In the genomic region with DNA sequence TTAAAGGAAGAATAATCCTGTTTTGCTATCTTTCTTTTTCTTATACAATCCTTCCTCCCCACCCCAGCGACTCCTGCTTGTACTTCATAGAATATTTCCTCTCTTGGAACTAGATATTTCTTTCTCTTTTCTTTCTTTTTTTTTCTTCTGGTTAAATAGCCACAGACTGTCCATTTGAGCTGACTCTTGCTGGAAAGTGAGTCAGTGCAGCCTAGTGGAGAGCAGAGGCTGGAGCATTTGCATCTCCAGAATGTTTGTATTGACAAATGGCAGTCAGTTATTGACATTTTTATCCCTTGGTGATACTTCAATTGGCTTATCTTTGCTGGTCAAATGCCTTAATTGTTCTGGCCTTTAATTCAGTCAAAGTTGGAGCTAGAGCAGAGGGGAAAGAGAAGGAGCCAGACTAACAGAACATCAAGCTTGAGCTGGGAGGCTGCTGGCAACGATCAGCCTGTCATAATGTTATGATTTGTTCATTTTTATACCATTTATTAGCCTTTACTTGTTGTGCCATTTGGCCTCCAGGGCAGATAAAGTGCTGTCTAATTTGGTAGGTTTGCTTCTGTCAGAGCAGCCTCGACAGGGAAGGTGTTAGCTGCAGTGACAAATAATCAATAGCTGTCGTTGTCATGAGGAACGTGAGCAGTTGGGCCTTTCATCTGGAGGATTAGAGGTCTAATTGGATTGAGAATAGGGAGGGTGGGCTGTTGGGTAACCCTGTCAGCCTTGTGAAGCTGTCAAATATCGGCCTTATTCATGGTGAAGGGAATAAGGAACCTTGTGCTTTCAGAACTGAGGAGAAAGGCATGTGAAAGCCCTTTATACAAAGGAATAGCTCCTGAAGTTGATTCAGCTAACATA, we compare ENCODE assay signal across 19 cellular contexts.
DNase-seq lines count a peak whose midpoint lies in the region; ATAC-seq and TF ChIP-seq lines count a peak whose summit lies in the region.
"Had no signal": no experiment of that assay in that cellular context is flagged by ENCODE, and none has a peak within 500 bp of the region (broad histone marks: within the 10 kb centered on the region; RNA-seq: fewer than 3 reads in every experiment).

No MANE protein-coding gene starts in this region.

- WGBS in IMR-90 (ENCODE audit: extremely low coverage in 2 of 2, insufficient read length in 1 of 2), 2 experiments, result 50% methylated on average over 3 of the region's 6 CpGs; no CpG with 5 or more reads in 1 of the 2 experiments
- WGBS in right lobe of liver (ENCODE audit: insufficient coverage, low coverage, low lambda C conversion rate, missing lambda C conversion rate), result 87% methylated on average over 5 of the region's 6 CpGs

- no peak overlapping the region for H4K5ac ChIP-seq in IMR-90 (ENCODE audit: low read depth, low read length)

- no peak overlapping the region for H2BK20ac ChIP-seq in IMR-90 (ENCODE audit: low read depth, low read length)

- dilution Hi-C loops in IMR-90 (cut with HindIII; ENCODE audit: low sequenced_read_pairs, unreplicated experiment), result no loop called here

- H3K4me1 ChIP-seq in IMR-90 (ENCODE audit: control insufficient read depth, insufficient read depth, low read length), result peaks cover 3% of the 10 kb centered on the region
- H3K4me1 ChIP-seq in right lobe of liver, result no peaks in the 10 kb centered on the region
- H3K4me1 ChIP-seq: thyroid gland had no signal

- H3K18ac ChIP-seq in IMR-90 (ENCODE audit: low read depth, low read length), result no peak overlapping the region

- no peak overlapping the region for H2BK15ac ChIP-seq in IMR-90 (ENCODE audit: low read depth, low read length)

- TF ChIP-seq RAD21 in IMR-90 (IDR thresholded peaks at IDR 0.05; ENCODE audit: low read length), result no peak

- H3K27ac ChIP-seq in IMR-90 (ENCODE audit: insufficient read depth, low read length), result no peak overlapping the region
- H3K27ac ChIP-seq in right lobe of liver, result no peak overlapping the region
- H3K27ac ChIP-seq: C4-2B, cardiac muscle cell, thyroid gland had no signal

- POLR2A ChIA-PET in IMR-90 (lab: Charles Lee; ENCODE audit: unreplicated experiment), result no interaction called here

- H3K56ac ChIP-seq in IMR-90 (ENCODE audit: extremely low read depth, insufficient read depth, low read length), result no peak overlapping the region

- H3K23ac ChIP-seq in IMR-90 (ENCODE audit: low read depth, low read length), result no peak overlapping the region

- TF ChIP-seq POLR2A in IMR-90 (IDR thresholded peaks at IDR 0.05; ENCODE audit: low read depth, low read length) (no peak), right lobe of liver (IDR thresholded peaks at IDR 0.05) (no peak)

- no peak overlapping the region for H3K4ac ChIP-seq in IMR-90 (ENCODE audit: low read depth, low read length)

- intact Hi-C loops in IMR-90 (cut with micrococcal nuclease) (no loop called here), right lobe of liver (cut with DNase I) (no loop called here)

- peaks cover 0 to 4% of the 10 kb centered on the region in 2 experiments; a peak in 3 of 4 replicates for H3K79me1 ChIP-seq in IMR-90 (ENCODE audit: low read depth in 1 of 2, low read length in 2 of 2)

- DNase-seq in IMR-90, result peak; percentile 27
- DNase-seq in astrocyte of the cerebellum (ENCODE audit: low read depth), result no peak
- DNase-seq in foreskin fibroblast, result peak in 1 of 2 donors; percentile 28
- DNase-seq in retina, result peak; percentile 66
- DNase-seq in right lobe of liver, result no peak
- no peak for DNase-seq in inferior parietal cortex (ENCODE audit: extremely low spot score)
- DNase-seq in NOMO-1 treated with dmso at 0.1 percent for 144 hours (lab: John Stamatoyannopoulos, UW; ENCODE audit: unreplicated experiment), result no peak
- DNase-seq: activated CD4-positive, alpha-beta memory T cell treated with anti-CD3 and anti-CD28 coated beads, Interleukin-2, amount 10 ng/mL, durations not matched to agents 7 days and 5 days; activated T-cell treated with anti-CD3 and anti-CD28 coated beads, Interleukin-2, amount 50 U/mL, for 4 hours; hippocampal formation; midbrain; NCI-H1694 treated with DMSO at 0.1 percent for 48 hours; stimulated activated CD4-positive, alpha-beta T cell treated with anti-CD3 and anti-CD28 coated beads, Interleukin-15, amount 100 ng/mL, for 24 hours; thyroid gland had no signal

- H3K9me1 ChIP-seq in IMR-90 (ENCODE audit: insufficient read depth, low read length), result no peaks in the 10 kb centered on the region

- ATAC-seq in IMR-90 (ENCODE audit: low read depth), result peak; percentile 70
- no peak for ATAC-seq in right lobe of liver
- no peak for ATAC-seq in GM19452 (IDR thresholded peaks at IDR 0.05; ENCODE audit: unreplicated experiment)
- ATAC-seq: activated T-cell treated with anti-CD3 and anti-CD28 coated beads, Interleukin-2, amount 50 U/mL, for 4 hours; esophagus mucosa; stimulated activated memory B cell treated with anti-CD40 and anti-IgM and Interleukin-4, amounts not matched to agents 10 μg/mL and 1 μg/mL and 100 μg/mL, for 72 hours had no signal

- H2BK120ac ChIP-seq in IMR-90 (ENCODE audit: low read depth, low read length), result no peak overlapping the region

- H4K91ac ChIP-seq in IMR-90 (ENCODE audit: insufficient read depth, low read depth, low read length), result no peak overlapping the region

- no peak overlapping the region for H2AK5ac ChIP-seq in IMR-90 (ENCODE audit: low read depth, low read length)

- H3K36me3 ChIP-seq in IMR-90 (ENCODE audit: control insufficient read depth, insufficient read depth, low read length) (no peaks in the 10 kb centered on the region), right lobe of liver (no peaks in the 10 kb centered on the region)
- H3K36me3 ChIP-seq: cardiac muscle cell, thyroid gland had no signal

- no peak overlapping the region for H3K4me2 ChIP-seq in IMR-90 (ENCODE audit: low read depth, low read length)

- no peak overlapping the region for H3K14ac ChIP-seq in IMR-90 (replicated peaks; ENCODE audit: low read depth, low read length)

- no peak overlapping the region for H4K8ac ChIP-seq in IMR-90 (ENCODE audit: low read depth in 2 of 2, low read length in 2 of 2)

- H2AK9ac ChIP-seq in IMR-90 (replicated peaks; ENCODE audit: low read depth, low read length, poor library complexity), result no peak overlapping the region

- H3K4me3 ChIP-seq in IMR-90 (ENCODE audit: insufficient read depth, low read depth, low read length) (no peak overlapping the region), astrocyte of the cerebellum (ENCODE audit: low read depth, low read length) (no peak overlapping the region), foreskin fibroblast (ENCODE audit: low read depth in 1 of 2, low read length in 2 of 2) (no peak overlapping the region), right lobe of liver (no peak overlapping the region)
- H3K4me3 ChIP-seq: cardiac muscle cell, thyroid gland had no signal

- CTCF ChIA-PET in IMR-90 (lab: Yijun Ruan, JAX), result interaction anchor here (0.6 to 1.3 kb wide), 3 partner anchors 9 to 808 kb away, joined by 3 read pairs; no protein-coding TSS in a partner anchor

- H3K9me3 ChIP-seq in IMR-90 (ENCODE audit: control insufficient read depth, insufficient read depth, low read length) (no peaks in the 10 kb centered on the region), right lobe of liver (no peaks in the 10 kb centered on the region)
- H3K9me3 ChIP-seq: thyroid gland had no signal

- H2AFZ ChIP-seq in IMR-90 (replicated peaks; ENCODE audit: low read length, poor library complexity), result no peak overlapping the region

- no peak overlapping the region for H2BK5ac ChIP-seq in IMR-90 (ENCODE audit: low read depth, low read length, poor library complexity, severe bottlenecking)

- H4K20me1 ChIP-seq in IMR-90 (ENCODE audit: insufficient read depth, low read length), result no peaks in the 10 kb centered on the region

- in situ Hi-C loops in IMR-90 (cut with MboI; ENCODE audit: low sequenced_read_pairs), result no loop called here
- in situ Hi-C loops in astrocyte of the cerebellum (cut with HindIII; ENCODE audit: low sequenced_read_pairs), result no loop called here

- no peak overlapping the region for H3K9ac ChIP-seq in IMR-90 (ENCODE audit: low read depth, low read length)

- TF ChIP-seq CTCF in IMR-90 (conservative IDR thresholded peaks at IDR 0.05; ENCODE audit: low read depth, low read length) (no peak; the same call in 1 of the 2 replicates), astrocyte of the cerebellum (IDR thresholded peaks at IDR 0.05; ENCODE audit: low read depth, low read length, missing control alignments) (peak; percentile 18), foreskin fibroblast (IDR thresholded peaks at IDR 0.05; ENCODE audit: low read depth, low read length) (peak; percentile 13), right lobe of liver (IDR thresholded peaks at IDR 0.05) (no peak)

- H3K27me3 ChIP-seq in IMR-90 (ENCODE audit: control insufficient read depth, insufficient read depth, low read length), result no peaks in the 10 kb centered on the region
- no peaks in the 10 kb centered on the region for H3K27me3 ChIP-seq in right lobe of liver
- H3K27me3 ChIP-seq: cardiac muscle cell, thyroid gland had no signal

- BruUV-seq in IMR-90 (replicated peaks; lab: Mats Ljungman, UMichigan), result no TSS peak

TF ChIP-seq in IMR-90, 13 proteins besides CTCF, POLR2A, EP300 and RAD21 (continues in another document):
- TF ChIP-seq BHLHE40 (IDR thresholded peaks at IDR 0.05; ENCODE audit: low read depth, low read length) (no peak), SMC3 (IDR thresholded peaks at IDR 0.05; ENCODE audit: low read depth, low read length) (no peak), RFX5 (IDR thresholded peaks at IDR 0.05; ENCODE audit: low read depth, low read length) (no peak), USF2 (IDR thresholded peaks at IDR 0.05; ENCODE audit: low read depth, low read length) (no peak), MAZ (IDR thresholded peaks at IDR 0.05; ENCODE audit: borderline replicate concordance, low read depth, low read length) (no peak), CEBPB (IDR thresholded peaks at IDR 0.05; ENCODE audit: low read depth, low read length) (no peak), FOS (IDR thresholded peaks at IDR 0.05; ENCODE audit: low read depth, low read length) (no peak), CHD1 (IDR thresholded peaks at IDR 0.05; ENCODE audit: low read depth, low read length) (no peak)

Comparison
In these comparisons a context has a peak if more than half of its experiments do, and no peak if none do; other contexts are left out.
1. DNase-seq: peak in IMR-90 (single experiment) and retina (single experiment); none in astrocyte of the cerebellum (single experiment), right lobe of liver (0 of 3), inferior parietal cortex (single experiment) and NOMO-1 treated with dmso at 0.1 percent for 144 hours (single experiment).
2. CTCF ChIP-seq: peak in astrocyte of the cerebellum (single experiment) and foreskin fibroblast (single experiment); none in IMR-90 (single experiment) and right lobe of liver (0 of 4).